Comparison of ENCODE assay signal across 9 cellular contexts in genomic region chr7:139205843-139206242, GRCh38.
"Had no signal": no experiment of that assay in that cellular context is flagged by ENCODE, and none has a peak within 500 bp of the region (broad histone marks: within the 10 kb centered on the region; RNA-seq: fewer than 3 reads in every experiment).

No MANE protein-coding gene starts in this region.

- H3K4me3 ChIP-seq: GM23248, HAP-1 had no signal

- FAIRE-seq: HepG2 had no signal

- ATAC-seq: HCT116, HepG2 had no signal

- DNase-seq: GM23248, GOT3, H7, HFFc6, KG1 had no signal

- H3K36me3 ChIP-seq: HAP-1 had no signal

- H3K9me3 ChIP-seq: HAP-1 had no signal

- H3K4me1 ChIP-seq: HAP-1 had no signal

- H2AFZ ChIP-seq: GM23248 had no signal

- H3K27ac ChIP-seq: GM23248, HL-60 had no signal

- H3K9ac ChIP-seq: GM23248 had no signal
